Comparison of ENCODE assay signal across 17 cellular contexts in the genomic region with DNA sequence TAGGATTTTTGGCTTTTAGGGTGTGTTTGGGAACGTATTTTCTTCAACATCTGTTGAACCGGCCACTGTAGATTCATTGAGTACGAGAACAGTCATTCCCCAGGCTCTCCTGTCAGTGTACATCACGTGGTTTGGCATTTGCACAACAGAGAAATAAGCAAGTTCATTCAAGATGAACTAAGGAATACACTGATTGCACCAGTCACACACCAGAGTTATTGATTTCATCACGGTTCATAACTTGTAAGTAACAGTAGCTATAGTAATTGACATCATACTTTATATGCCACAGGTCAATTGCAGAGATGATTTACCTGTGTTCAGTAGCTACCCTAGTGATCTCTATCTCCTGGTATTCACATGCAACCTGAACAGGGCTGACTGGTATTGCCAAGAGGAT.
"Had no signal": no experiment of that assay in that cellular context is flagged by ENCODE, and none has a peak within 500 bp of the region (broad histone marks: within the 10 kb centered on the region; RNA-seq: fewer than 3 reads in every experiment).

No MANE protein-coding gene starts in this region.

- H3K36me3 Mint-ChIP-seq: naive thymus-derived CD8-positive, alpha-beta T cell had no signal

- H3K4me1 ChIP-seq: stomach had no signal

- H3K4me1 Mint-ChIP-seq: central memory CD8-positive, alpha-beta T cell; naive thymus-derived CD8-positive, alpha-beta T cell had no signal

- H3K27me3 ChIP-seq: hepatocyte, neutrophil, stomach had no signal

- H3K36me3 ChIP-seq: neutrophil, stomach, thoracic aorta had no signal

- DNase-seq: effector memory CD8-positive, alpha-beta T cell; erythroblast; foreskin fibroblast; head of caudate nucleus; kidney glomerular epithelial cell; mucosa of descending colon; naive thymus-derived CD8-positive, alpha-beta T cell; stimulated activated CD4-positive, alpha-beta T cell treated with anti-CD3 and anti-CD28 coated beads, Interleukin-2, amount 100 ng/mL, for 24 hours; stimulated activated naive CD4-positive, alpha-beta T cell; stomach; substantia nigra had no signal

- H3K4me3 Mint-ChIP-seq: central memory CD8-positive, alpha-beta T cell; dendritic cell treated with granulocyte-macrophage colony-stimulating factor and Interleukin-4, amounts not matched to agents 40 ng/mL and 50 ng/mL, for 4 days; effector memory CD8-positive, alpha-beta T cell; naive thymus-derived CD8-positive, alpha-beta T cell had no signal

- H3K9me3 Mint-ChIP-seq: central memory CD8-positive, alpha-beta T cell; dendritic cell treated with granulocyte-macrophage colony-stimulating factor and Interleukin-4, amounts not matched to agents 40 ng/mL and 50 ng/mL, for 4 days; effector memory CD8-positive, alpha-beta T cell; naive thymus-derived CD8-positive, alpha-beta T cell had no signal

- H3K9me3 ChIP-seq: mucosa of descending colon, neutrophil, stomach, thoracic aorta had no signal

- ATAC-seq: effector memory CD8-positive, alpha-beta T cell; mucosa of descending colon; naive thymus-derived CD8-positive, alpha-beta T cell; sciatic nerve had no signal

- H3K27ac ChIP-seq: hepatocyte, neutrophil, stomach had no signal

- H3K27ac Mint-ChIP-seq: dendritic cell treated with granulocyte-macrophage colony-stimulating factor and Interleukin-4, amounts not matched to agents 40 ng/mL and 50 ng/mL, for 4 days; effector memory CD8-positive, alpha-beta T cell; naive thymus-derived CD8-positive, alpha-beta T cell had no signal

- H3K4me3 ChIP-seq: hepatocyte, mucosa of descending colon, stomach, thoracic aorta had no signal
